ENCODE assay signal across 37 cellular contexts in genomic region chr4:176834531-176834930, GRCh38. TPM values are rescaled to one million over a fixed set of nuclear protein-coding genes. Genes with fewer than 3 reads are reported as not detected.
"Had no signal": no experiment of that assay in that cellular context is flagged by ENCODE, and none has a peak within 500 bp of the region (broad histone marks: within the 10 kb centered on the region; RNA-seq: fewer than 3 reads in every experiment).

No MANE protein-coding gene starts in this region.

- H3K4me3 ChIP-seq: adrenal gland, body of pancreas, dorsolateral prefrontal cortex, esophagus muscularis mucosa, gastrocnemius medialis, heart left ventricle had no signal

- H3K36me3 ChIP-seq: adrenal gland, esophagus muscularis mucosa, gastrocnemius medialis, heart left ventricle had no signal

- H3K4me3 Mint-ChIP-seq: activated CD4-positive, alpha-beta memory T cell treated with anti-CD3 and anti-CD28 coated beads for 36 hours; activated CD4-positive, alpha-beta T cell treated with anti-CD3 and anti-CD28 coated beads for 36 hours; activated CD4-positive, alpha-beta T cell treated with anti-CD3 and anti-CD28 coated beads, Interleukin-2, amount 10 ng/mL, durations not matched to agents 24 days and 14 days; activated CD8-positive, alpha-beta memory T cell treated with anti-CD3 and anti-CD28 coated beads, Interleukin-2, amount 10 ng/mL, durations not matched to agents 7 days and 5 days; activated CD8-positive, alpha-beta T cell treated with anti-CD3 and anti-CD28 coated beads, Interleukin-2, amount 10 ng/mL, durations not matched to agents 7 days and 5 days; activated naive CD4-positive, alpha-beta T cell treated with anti-CD3 and anti-CD28 coated beads for 36 hours; activated naive CD4-positive, alpha-beta T cell treated with anti-CD3 and anti-CD28 coated beads, Interleukin-2, amount 50 U/mL, for 24 hours; activated naive CD8-positive, alpha-beta T cell treated with anti-CD3 and anti-CD28 coated beads for 36 hours; activated naive CD8-positive, alpha-beta T cell treated with anti-CD3 and anti-CD28 coated beads, Interleukin-2, amount 50 U/mL, for 24 hours; activated T-helper 1 cell treated with anti-CD3 and anti-CD28 coated beads, Interleukin-12 subunit alpha, Interleukin-12 subunit beta, Interleukin-2, Interleukin-4 antibody, amounts not matched to agents 30 ng/mL and 10 ng/mL and 1 ng/mL, durations not matched to agents 14 hours and 24 hours and 36 hours; endodermal cell; T-helper 17 cell; T-helper 2 cell treated with Interferon-gamma antibody and Interleukin-4, amounts not matched to agents 5 μg/mL and 100 μg/mL, for 36 hours had no signal

- H3K27ac ChIP-seq: adrenal gland, body of pancreas, dorsolateral prefrontal cortex, esophagus muscularis mucosa, gastrocnemius medialis, heart left ventricle had no signal

- DNase-seq: activated CD4-positive, alpha-beta memory T cell treated with anti-CD3 and anti-CD28 coated beads for 36 hours; activated CD4-positive, alpha-beta T cell treated with anti-CD3 and anti-CD28 coated beads for 36 hours; activated CD4-positive, alpha-beta T cell treated with anti-CD3 and anti-CD28 coated beads, Interleukin-2, amount 10 ng/mL, durations not matched to agents 24 days and 14 days; activated CD4-positive, CD25-positive, alpha-beta regulatory T cell; activated CD4-positive, CD25-positive, alpha-beta regulatory T cell treated with anti-CD3 and anti-CD28 coated beads, Interleukin-2, amount 50 U/mL, for 72 hours; activated CD8-positive, alpha-beta memory T cell treated with anti-CD3 and anti-CD28 coated beads, Interleukin-2, amount 10 ng/mL, durations not matched to agents 7 days and 5 days; activated CD8-positive, alpha-beta memory T cell treated with anti-CD3 and anti-CD28 coated beads, Interleukin-2, amount 50 U/mL, for 4 hours; activated CD8-positive, alpha-beta T cell treated with anti-CD3 and anti-CD28 coated beads, Interleukin-2, amount 10 ng/mL, durations not matched to agents 7 days and 5 days; activated effector memory CD4-positive, alpha-beta T cell treated with anti-CD3 and anti-CD28 coated beads, Interleukin-2, amount 50 U/mL, for 16 hours; activated naive CD4-positive, alpha-beta T cell treated with anti-CD3 and anti-CD28 coated beads for 36 hours; activated naive CD8-positive, alpha-beta T cell treated with anti-CD3 and anti-CD28 coated beads for 36 hours; activated naive CD8-positive, alpha-beta T cell treated with anti-CD3 and anti-CD28 coated beads, Interleukin-2, amount 50 U/mL, for 24 hours; activated T-cell treated with anti-CD3 and anti-CD28 coated beads, Interleukin-2, amount 50 U/mL, for 1 hour; activated T-cell treated with anti-CD3 and anti-CD28 coated beads, Interleukin-2, amount 50 U/mL, for 48 hours; adrenal gland; amygdala; aorta; body of pancreas; caudate nucleus; cortex of kidney; dorsolateral prefrontal cortex; effector memory CD4-positive, alpha-beta T cell; endodermal cell; erythroblast; foreskin fibroblast; gastrocnemius medialis; glutamatergic neuron; heart left ventricle; T-helper 1 cell; T-helper 17 cell; T1000 had no signal

- H3K9me3 ChIP-seq: adrenal gland, body of pancreas, esophagus muscularis mucosa, heart left ventricle had no signal

- H3K9me3 Mint-ChIP-seq: activated CD4-positive, alpha-beta memory T cell treated with anti-CD3 and anti-CD28 coated beads for 36 hours; activated CD4-positive, alpha-beta T cell treated with anti-CD3 and anti-CD28 coated beads, Interleukin-2, amount 10 ng/mL, durations not matched to agents 24 days and 14 days; activated naive CD4-positive, alpha-beta T cell treated with anti-CD3 and anti-CD28 coated beads for 36 hours; activated naive CD4-positive, alpha-beta T cell treated with anti-CD3 and anti-CD28 coated beads, Interleukin-2, amount 50 U/mL, for 24 hours; activated naive CD8-positive, alpha-beta T cell treated with anti-CD3 and anti-CD28 coated beads for 36 hours; activated naive CD8-positive, alpha-beta T cell treated with anti-CD3 and anti-CD28 coated beads, Interleukin-2, amount 50 U/mL, for 24 hours; activated T-helper 1 cell treated with anti-CD3 and anti-CD28 coated beads, Interleukin-12 subunit alpha, Interleukin-12 subunit beta, Interleukin-2, Interleukin-4 antibody, amounts not matched to agents 30 ng/mL and 10 ng/mL and 1 ng/mL, durations not matched to agents 14 hours and 24 hours and 36 hours; activated T-helper 2 cell treated with anti-CD3 and anti-CD28 coated beads, Interferon-gamma antibody, Interleukin-2, Interleukin-4, amounts not matched to agents 10 μg/mL and 5 μg/mL and 100 μg/mL, durations not matched to agents 14 hours and 24 hours and 36 hours; endodermal cell; T-helper 2 cell treated with Interferon-gamma antibody and Interleukin-4, amounts not matched to agents 5 μg/mL and 100 μg/mL, for 36 hours had no signal

- H3K27me3 Mint-ChIP-seq: activated CD4-positive, alpha-beta memory T cell treated with anti-CD3 and anti-CD28 coated beads for 36 hours; activated CD4-positive, alpha-beta T cell treated with anti-CD3 and anti-CD28 coated beads for 36 hours; activated CD4-positive, alpha-beta T cell treated with anti-CD3 and anti-CD28 coated beads, Interleukin-2, amount 10 ng/mL, durations not matched to agents 24 days and 14 days; activated CD8-positive, alpha-beta memory T cell treated with anti-CD3 and anti-CD28 coated beads, Interleukin-2, amount 10 ng/mL, durations not matched to agents 7 days and 5 days; activated naive CD4-positive, alpha-beta T cell treated with anti-CD3 and anti-CD28 coated beads, Interleukin-2, amount 50 U/mL, for 24 hours; activated naive CD8-positive, alpha-beta T cell treated with anti-CD3 and anti-CD28 coated beads for 36 hours; activated naive CD8-positive, alpha-beta T cell treated with anti-CD3 and anti-CD28 coated beads, Interleukin-2, amount 50 U/mL, for 24 hours; T-helper 17 cell had no signal

- H3K27me3 ChIP-seq: adrenal gland, body of pancreas, dorsolateral prefrontal cortex, esophagus muscularis mucosa, gastrocnemius medialis, heart left ventricle had no signal

- H3K4me1 ChIP-seq: adrenal gland, body of pancreas had no signal

- H3K4me1 Mint-ChIP-seq: activated CD4-positive, alpha-beta T cell treated with anti-CD3 and anti-CD28 coated beads for 36 hours; activated CD4-positive, alpha-beta T cell treated with anti-CD3 and anti-CD28 coated beads, Interleukin-2, amount 10 ng/mL, durations not matched to agents 24 days and 14 days; activated CD8-positive, alpha-beta memory T cell treated with anti-CD3 and anti-CD28 coated beads, Interleukin-2, amount 10 ng/mL, durations not matched to agents 7 days and 5 days; activated naive CD4-positive, alpha-beta T cell treated with anti-CD3 and anti-CD28 coated beads, Interleukin-2, amount 50 U/mL, for 24 hours; activated naive CD8-positive, alpha-beta T cell treated with anti-CD3 and anti-CD28 coated beads for 36 hours; activated naive CD8-positive, alpha-beta T cell treated with anti-CD3 and anti-CD28 coated beads, Interleukin-2, amount 50 U/mL, for 24 hours; T-helper 17 cell had no signal

- H3K36me3 Mint-ChIP-seq: activated CD4-positive, alpha-beta memory T cell treated with anti-CD3 and anti-CD28 coated beads for 36 hours; activated CD8-positive, alpha-beta memory T cell treated with anti-CD3 and anti-CD28 coated beads, Interleukin-2, amount 10 ng/mL, durations not matched to agents 7 days and 5 days; activated naive CD4-positive, alpha-beta T cell treated with anti-CD3 and anti-CD28 coated beads, Interleukin-2, amount 50 U/mL, for 24 hours; activated naive CD8-positive, alpha-beta T cell treated with anti-CD3 and anti-CD28 coated beads for 36 hours had no signal

- H3K27ac Mint-ChIP-seq: activated CD4-positive, alpha-beta memory T cell treated with anti-CD3 and anti-CD28 coated beads for 36 hours; activated CD4-positive, alpha-beta T cell treated with anti-CD3 and anti-CD28 coated beads for 36 hours; activated CD4-positive, alpha-beta T cell treated with anti-CD3 and anti-CD28 coated beads, Interleukin-2, amount 10 ng/mL, durations not matched to agents 24 days and 14 days; activated CD8-positive, alpha-beta memory T cell treated with anti-CD3 and anti-CD28 coated beads, Interleukin-2, amount 10 ng/mL, durations not matched to agents 7 days and 5 days; activated CD8-positive, alpha-beta T cell treated with anti-CD3 and anti-CD28 coated beads, Interleukin-2, amount 10 ng/mL, durations not matched to agents 7 days and 5 days; activated naive CD4-positive, alpha-beta T cell treated with anti-CD3 and anti-CD28 coated beads for 36 hours; activated naive CD4-positive, alpha-beta T cell treated with anti-CD3 and anti-CD28 coated beads, Interleukin-2, amount 50 U/mL, for 24 hours; activated naive CD8-positive, alpha-beta T cell treated with anti-CD3 and anti-CD28 coated beads for 36 hours; activated naive CD8-positive, alpha-beta T cell treated with anti-CD3 and anti-CD28 coated beads, Interleukin-2, amount 50 U/mL, for 24 hours; activated T-helper 1 cell treated with anti-CD3 and anti-CD28 coated beads, Interleukin-12 subunit alpha, Interleukin-12 subunit beta, Interleukin-2, Interleukin-4 antibody, amounts not matched to agents 30 ng/mL and 10 ng/mL and 1 ng/mL, durations not matched to agents 14 hours and 24 hours and 36 hours; activated T-helper 2 cell treated with anti-CD3 and anti-CD28 coated beads, Interferon-gamma antibody, Interleukin-2, Interleukin-4, amounts not matched to agents 10 μg/mL and 5 μg/mL and 100 μg/mL, durations not matched to agents 14 hours and 24 hours and 36 hours; endodermal cell; T-helper 17 cell; T-helper 2 cell treated with Interferon-gamma antibody and Interleukin-4, amounts not matched to agents 5 μg/mL and 100 μg/mL, for 36 hours had no signal

RNA-seq across cellular contexts. Expression of gene VEGFC, which starts 41.8 kb away (rescaled TPM):
- total RNA-seq: activated CD4-positive, alpha-beta memory T cell treated with anti-CD3 and anti-CD28 coated beads for 36 hours; activated CD4-positive, alpha-beta T cell treated with anti-CD3 and anti-CD28 coated beads for 36 hours; activated CD4-positive, alpha-beta T cell treated with anti-CD3 and anti-CD28 coated beads, Interleukin-2, amount 10 ng/mL, durations not matched to agents 24 days and 14 days; activated CD8-positive, alpha-beta memory T cell treated with anti-CD3 and anti-CD28 coated beads for 36 hours; activated CD8-positive, alpha-beta memory T cell treated with anti-CD3 and anti-CD28 coated beads, Interleukin-2, amount 10 ng/mL, durations not matched to agents 7 days and 5 days; activated CD8-positive, alpha-beta T cell treated with anti-CD3 and anti-CD28 coated beads, Interleukin-2, amount 10 ng/mL, durations not matched to agents 7 days and 5 days; activated naive CD4-positive, alpha-beta T cell treated with anti-CD3 and anti-CD28 coated beads for 36 hours; activated naive CD8-positive, alpha-beta T cell treated with anti-CD3 and anti-CD28 coated beads for 36 hours; activated T-helper 1 cell treated with anti-CD3 and anti-CD28 coated beads, Interleukin-12 subunit alpha, Interleukin-12 subunit beta, Interleukin-2, Interleukin-4 antibody, amounts not matched to agents 30 ng/mL and 10 ng/mL and 1 ng/mL, durations not matched to agents 14 hours and 24 hours and 36 hours had no signal
